Comparison of ENCODE assay signal across 8 cellular contexts in genomic region chr4:80183196-80184052, GRCh38. TPM values are rescaled to one million over a fixed set of nuclear protein-coding genes. Genes with fewer than 3 reads are reported as not detected.
DNase-seq lines count a peak whose midpoint lies in the region; ATAC-seq and TF ChIP-seq lines count a peak whose summit lies in the region.

No MANE protein-coding gene starts in this region.

- no peak for TF ChIP-seq EP300 in transverse colon (IDR thresholded peaks at IDR 0.05; ENCODE audit: low read depth)

- H3K27ac Mint-ChIP-seq in dendritic cell treated with granulocyte-macrophage colony-stimulating factor and Interleukin-4, amounts not matched to agents 40 ng/mL and 50 ng/mL, for 4 days, result peak overlapping the region; percentile 85
- no peak overlapping the region for H3K27ac Mint-ChIP-seq in mesothelial cell of epicardium

- H3K9me3 Mint-ChIP-seq in dendritic cell treated with granulocyte-macrophage colony-stimulating factor and Interleukin-4, amounts not matched to agents 40 ng/mL and 50 ng/mL, for 4 days, result peaks cover 12% of the 10 kb centered on the region
- H3K9me3 Mint-ChIP-seq in mesothelial cell of epicardium, result peaks cover 13% of the 10 kb centered on the region

- H3K9me3 ChIP-seq in SJSA1 (replicated peaks), result no peaks in the 10 kb centered on the region
- no peaks in the 10 kb centered on the region for H3K9me3 ChIP-seq in transverse colon

- H3K36me3 ChIP-seq in SJSA1, result no peaks in the 10 kb centered on the region
- no peaks in the 10 kb centered on the region for H3K36me3 ChIP-seq in transverse colon

- DNase-seq in SJSA1 (ENCODE audit: low read depth in 1 of 2, low spot score in 2 of 2) (no peak), mesothelial cell of epicardium (ENCODE audit: low spot score in 2 of 2, unreplicated experiment in 2 of 2) (no peak), transverse colon (peak; percentile 31), G401 (ENCODE audit: low spot score) (no peak), kidney tubule cell (ENCODE audit: low spot score) (no peak)

- ATAC-seq in GM18870 (IDR thresholded peaks at IDR 0.05; ENCODE audit: unreplicated experiment) (peak; percentile 39), HG02981 (IDR thresholded peaks at IDR 0.05; ENCODE audit: unreplicated experiment) (peak; percentile 35)

- no peak for TF ChIP-seq CTCF in mesothelial cell of epicardium (IDR thresholded peaks at IDR 0.05; ENCODE audit: unreplicated experiment)
- TF ChIP-seq CTCF in transverse colon (IDR thresholded peaks at IDR 0.05), result no peak

- H3K4me1 ChIP-seq in SJSA1 (replicated peaks) (peaks cover 10% of the 10 kb centered on the region), transverse colon (peaks cover 0 to 33% (median 26%) of the 10 kb centered on the region in 4 donors)

- in situ Hi-C loops in transverse colon (cut with MboI; ENCODE audit: low pct_ligation_motif_present in 1 of 4, low pct_unique_long_range_greater_than_20kb in 1 of 4, low sequenced_read_pairs in 3 of 4) (no loop called here), G401 (cut with HindIII; ENCODE audit: low sequenced_read_pairs) (no loop called here)

- 6 to 20% methylated on average over 1 to 51 of the region's 55 CpGs for WGBS in transverse colon (ENCODE audit: low coverage in 1 of 2), 2 donors

- peaks cover 6% of the 10 kb centered on the region for H3K36me3 Mint-ChIP-seq in dendritic cell treated with granulocyte-macrophage colony-stimulating factor and Interleukin-4, amounts not matched to agents 40 ng/mL and 50 ng/mL, for 4 days (ENCODE audit: low read depth)
- peaks cover 6% of the 10 kb centered on the region for H3K36me3 Mint-ChIP-seq in mesothelial cell of epicardium

- peaks cover 29% of the 10 kb centered on the region for H3K4me1 Mint-ChIP-seq in dendritic cell treated with granulocyte-macrophage colony-stimulating factor and Interleukin-4, amounts not matched to agents 40 ng/mL and 50 ng/mL, for 4 days (ENCODE audit: low read depth)
- peaks cover 21% of the 10 kb centered on the region for H3K4me1 Mint-ChIP-seq in mesothelial cell of epicardium

- TF ChIP-seq POLR2A in transverse colon (IDR thresholded peaks at IDR 0.05), result no peak

- peak overlapping the region; percentile 97 for H3K4me3 Mint-ChIP-seq in dendritic cell treated with granulocyte-macrophage colony-stimulating factor and Interleukin-4, amounts not matched to agents 40 ng/mL and 50 ng/mL, for 4 days
- H3K4me3 Mint-ChIP-seq in mesothelial cell of epicardium, result peak overlapping the region; percentile 85

- H3K4me3 ChIP-seq in SJSA1 (peak overlapping the region; percentile 50), transverse colon (peak overlapping the region; percentile 38 to 74 (median 46))

- H3K27ac ChIP-seq in SJSA1 (no peak overlapping the region), transverse colon (peak overlapping the region; percentile 74 to 85 (median 76))

- H3K27me3 ChIP-seq in SJSA1 (replicated peaks) (no peaks in the 10 kb centered on the region), transverse colon (peaks cover 50% of the 10 kb centered on the region)

- peaks cover 54% of the 10 kb centered on the region for H3K27me3 Mint-ChIP-seq in dendritic cell treated with granulocyte-macrophage colony-stimulating factor and Interleukin-4, amounts not matched to agents 40 ng/mL and 50 ng/mL, for 4 days
- H3K27me3 Mint-ChIP-seq in mesothelial cell of epicardium (ENCODE audit: low read depth), result peaks cover 75% of the 10 kb centered on the region

- intact Hi-C loops in dendritic cell treated with granulocyte-macrophage colony-stimulating factor and Interleukin-4, amounts not matched to agents 40 ng/mL and 50 ng/mL, for 4 days (cut with micrococcal nuclease), result loop anchor here (1.0 to 5.0 kb wide), 4 partner anchors 32 to 106 kb away; no protein-coding TSS in a partner anchor
- intact Hi-C loops in transverse colon (cut with DNase I; ENCODE audit: low total_unique reads), result loop anchor here (5.0 to 10.0 kb wide), 3 partner anchors 111 to 1139 kb away; partner anchors contain the start of gene ANTXR2

RNA-seq across cellular contexts. Expression of gene PRDM8, which starts 13.9 kb away (rescaled TPM):
- total RNA-seq in SJSA1 (2014; rRNA removed; shearing (Covaris generic)), result 5.2 and 8.5 TPM in 2 replicates
- 1.6 to 2.4 TPM (median 1.7 TPM) in 3 replicates for total RNA-seq in mesothelial cell of epicardium
- total RNA-seq in transverse colon, result 1 to 10 TPM in 3 of 4 donors, under 1 TPM in 1; 0.20 to 5.2 (median 3.2) TPM
- total RNA-seq in G401 (2014; rRNA removed; shearing (Covaris generic)), result 0.06 and 0.20 TPM in 2 replicates
